In genomic region chr3:184300377-184300717, GRCh38 we compare ENCODE assay signal across 9 cellular contexts. TPM values are rescaled to one million over a fixed set of nuclear protein-coding genes. Genes with fewer than 3 reads are reported as not detected.
DNase-seq lines count a peak whose midpoint lies in the region; ATAC-seq and TF ChIP-seq lines count a peak whose summit lies in the region.
"Had no signal": no experiment of that assay in that cellular context is flagged by ENCODE, and none has a peak within 500 bp of the region (broad histone marks: within the 10 kb centered on the region; RNA-seq: fewer than 3 reads in every experiment).

No MANE protein-coding gene starts in this region.

- H3K27ac ChIP-seq in dorsolateral prefrontal cortex = peak overlapping the region in 1 of 59 donors; percentile 77

- TF ChIP-seq CTCF in NB4 (IDR thresholded peaks at IDR 0.05; ENCODE audit: low read depth, low read length) (no peak), dorsolateral prefrontal cortex (IDR thresholded peaks at IDR 0.05 in 54 of 56, conservative IDR thresholded peaks at IDR 0.05 in 2 of 56; ENCODE audit: low read depth in 1 of 56, partially characterized antibody in 56 of 56) (no peak), neural crest cell (conservative IDR thresholded peaks at IDR 0.05) (no peak)

- ATAC-seq in GM21515 (IDR thresholded peaks at IDR 0.05; ENCODE audit: unreplicated experiment) = no peak
- no peak for ATAC-seq in GM18870 (IDR thresholded peaks at IDR 0.05; ENCODE audit: unreplicated experiment)

- intact Hi-C loops in dorsolateral prefrontal cortex (cut with DNase I) = no loop called here

- no peak for TF ChIP-seq POLR2A in NB4 (IDR thresholded peaks at IDR 0.05; ENCODE audit: extremely low read depth, insufficient read length)

- no peak overlapping the region for H3K27ac Mint-ChIP-seq in neural crest cell (ENCODE audit: unreplicated experiment)

- H3K4me3 Mint-ChIP-seq in neural crest cell = peak overlapping the region; percentile 95

- no peaks in the 10 kb centered on the region for H3K9me3 Mint-ChIP-seq in neural crest cell

- DNase-seq in EH (ENCODE audit: low read depth) (peak; percentile 66), NB4 (ENCODE audit: low read depth) (no peak), dorsolateral prefrontal cortex (no peak), neural crest cell (ENCODE audit: low read depth, low spot score) (no peak), inferior parietal cortex (ENCODE audit: extremely low spot score) (no peak), H4 (ENCODE audit: low spot score) (no peak)
- DNase-seq: NCI-H2081 treated with DMSO at 0.1 percent for 48 hours had no signal

- no peaks in the 10 kb centered on the region for H3K27me3 ChIP-seq in dorsolateral prefrontal cortex

- H3K4me1 Mint-ChIP-seq in neural crest cell = peaks cover 17% of the 10 kb centered on the region

- no peaks in the 10 kb centered on the region for H3K27me3 Mint-ChIP-seq in neural crest cell (ENCODE audit: low read depth)

- peaks cover 18% of the 10 kb centered on the region for H3K36me3 Mint-ChIP-seq in neural crest cell (ENCODE audit: low read depth)

- peak overlapping the region; percentile 98 for H3K4me3 ChIP-seq in NB4 (ENCODE audit: low read depth, low read length)
- H3K4me3 ChIP-seq in dorsolateral prefrontal cortex = peak overlapping the region in 51 of 59 donors; percentile 40 to 100 (median 96)

RNA-seq across cellular contexts. Expression of gene PSMD2, which starts 1.3 kb away (rescaled TPM):
- total RNA-seq in dorsolateral prefrontal cortex = 100 to 1,000 TPM; 147 to 269 (median 208) TPM
- 359 and 378 TPM in 2 replicates for total RNA-seq in neural crest cell
- total RNA-seq in H4 (2014; rRNA removed; shearing (Covaris generic)) = 691 and 864 TPM in 2 replicates

RNA-seq across cellular contexts. Expression of gene EIF4G1, which starts 14.1 kb away (rescaled TPM):
- total RNA-seq in dorsolateral prefrontal cortex (100 to 1,000 TPM; 152 to 287 (median 190) TPM), neural crest cell (520 and 529 TPM in 2 replicates)
- total RNA-seq in H4 (2014; rRNA removed; shearing (Covaris generic)) = 216 and 235 TPM in 2 replicates

RNA-seq across cellular contexts. Expression of gene ECE2, which starts 24.5 kb away (rescaled TPM):
- 10 to 100 TPM in 114 of 120 experiments, 1 to 10 TPM in 6; 2.6 to 38.7 (median 18.0) TPM for total RNA-seq in dorsolateral prefrontal cortex
- not detected in 2 replicates for total RNA-seq in neural crest cell
- not detected in 2 replicates for total RNA-seq in H4 (2014; rRNA removed; shearing (Covaris generic))

RNA-seq across cellular contexts. Expression of gene FAM131A, which starts 37.1 kb away (rescaled TPM):
- total RNA-seq in dorsolateral prefrontal cortex = 100 to 1,000 TPM in 106 of 120 experiments, 10 to 100 TPM in 14; 76.8 to 195 (median 128) TPM
- 17.4 and 19.7 TPM in 2 replicates for total RNA-seq in neural crest cell
- 18.4 and 22.2 TPM in 2 replicates for total RNA-seq in H4 (2014; rRNA removed; shearing (Covaris generic))

RNA-seq across cellular contexts. Expression of gene CAMK2N2, which starts 39.0 kb away (rescaled TPM):
- total RNA-seq in dorsolateral prefrontal cortex (10 to 100 TPM; 12.9 to 76.7 (median 45.6) TPM), neural crest cell (4.7 and 5.6 TPM in 2 replicates)
- 0.47 and 1.6 TPM in 2 replicates for total RNA-seq in H4 (2014; rRNA removed; shearing (Covaris generic))
